ENCODE assay signal across 41 cellular contexts in the genomic region with DNA sequence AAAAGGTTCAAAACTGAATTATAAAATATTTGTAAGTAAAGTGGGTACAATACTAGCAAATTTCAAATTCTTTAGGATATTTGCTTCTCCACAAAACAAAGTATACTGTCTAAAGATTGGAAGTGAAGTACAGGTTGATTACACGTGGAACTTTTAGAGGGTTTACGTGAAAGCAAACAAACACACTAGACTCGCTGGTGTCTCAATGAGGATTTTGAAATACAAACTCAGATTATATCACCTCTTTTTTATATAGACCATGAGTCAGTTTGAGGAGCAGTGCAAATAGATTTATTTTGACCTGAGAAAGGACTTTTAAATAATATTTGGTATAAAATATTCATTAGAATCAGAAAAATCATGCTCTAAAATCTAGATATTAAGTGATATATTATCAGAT.
"Had no signal": no experiment of that assay in that cellular context is flagged by ENCODE, and none has a peak within 500 bp of the region (broad histone marks: within the 10 kb centered on the region; RNA-seq: fewer than 3 reads in every experiment).

No MANE protein-coding gene starts in this region.

- H3K27ac ChIP-seq: adrenal gland, ascending aorta, body of pancreas, brain microvascular endothelial cell, breast epithelium, cardiac muscle cell had no signal

- ATAC-seq: activated naive CD4-positive, alpha-beta T cell treated with anti-CD3 and anti-CD28 coated beads, Interleukin-2, amount 50 U/mL, for 72 hours; activated naive CD8-positive, alpha-beta T cell treated with anti-CD3 and anti-CD28 coated beads, Interleukin-2, amount 50 U/mL, for 24 hours; activated T-cell treated with anti-CD3 and anti-CD28 coated beads, Interleukin-2, amount 50 U/mL, for 4 hours; activated T-cell treated with anti-CD3 and anti-CD28 coated beads, Interleukin-2, amount 50 U/mL, for 72 hours; activated T-helper 17 cell treated with anti-CD3 and anti-CD28 coated beads, Interleukin-2, amount 50 U/mL, for 72 hours; body of pancreas had no signal

- H3K9me3 ChIP-seq: adrenal gland, ascending aorta, body of pancreas, breast epithelium had no signal

- H3K4me1 ChIP-seq: adrenal gland, ascending aorta, body of pancreas, breast epithelium had no signal

- H3K27me3 ChIP-seq: adrenal gland, ascending aorta, body of pancreas, brain microvascular endothelial cell, breast epithelium, cardiac muscle cell had no signal

- H3K4me1 Mint-ChIP-seq: activated naive CD4-positive, alpha-beta T cell treated with anti-CD3 and anti-CD28 coated beads, Interleukin-2, amount 10 ng/mL, durations not matched to agents 7 days and 5 days; activated naive CD4-positive, alpha-beta T cell treated with anti-CD3 and anti-CD28 coated beads, Interleukin-2, amount 50 U/mL, for 24 hours; activated naive CD8-positive, alpha-beta T cell treated with anti-CD3 and anti-CD28 coated beads for 36 hours; activated naive CD8-positive, alpha-beta T cell treated with anti-CD3 and anti-CD28 coated beads, Interleukin-2, amount 10 ng/mL, durations not matched to agents 7 days and 5 days; activated naive CD8-positive, alpha-beta T cell treated with anti-CD3 and anti-CD28 coated beads, Interleukin-2, amount 50 U/mL, for 24 hours; activated T-helper 17 cell treated with anti-CD3 and anti-CD28 coated beads, Interleukin-2, amount 50 U/mL, for 72 hours; central memory CD8-positive, alpha-beta T cell had no signal

- H3K4me3 ChIP-seq: adrenal gland, ascending aorta, body of pancreas, breast epithelium, cardiac muscle cell had no signal

- H3K9me3 Mint-ChIP-seq: activated naive CD4-positive, alpha-beta T cell treated with anti-CD3 and anti-CD28 coated beads for 36 hours; activated naive CD4-positive, alpha-beta T cell treated with anti-CD3 and anti-CD28 coated beads, Interleukin-2, amount 10 ng/mL, durations not matched to agents 7 days and 5 days; activated naive CD4-positive, alpha-beta T cell treated with anti-CD3 and anti-CD28 coated beads, Interleukin-2, amount 50 U/mL, for 24 hours; activated naive CD8-positive, alpha-beta T cell treated with anti-CD3 and anti-CD28 coated beads for 36 hours; activated naive CD8-positive, alpha-beta T cell treated with anti-CD3 and anti-CD28 coated beads, Interleukin-2, amount 10 ng/mL, durations not matched to agents 7 days and 5 days; activated naive CD8-positive, alpha-beta T cell treated with anti-CD3 and anti-CD28 coated beads, Interleukin-2, amount 50 U/mL, for 24 hours; activated T-cell treated with anti-CD3 and anti-CD28 coated beads, Interleukin-2, amount 50 U/mL, for 24 hours; activated T-cell treated with anti-CD3 and anti-CD28 coated beads, Interleukin-2, amount 50 U/mL, for 4 hours; activated T-helper 1 cell treated with anti-CD3 and anti-CD28 coated beads, Interleukin-12 subunit alpha, Interleukin-12 subunit beta, Interleukin-2, Interleukin-4 antibody, amounts not matched to agents 30 ng/mL and 10 ng/mL and 1 ng/mL, durations not matched to agents 14 hours and 24 hours and 36 hours; activated T-helper 17 cell treated with anti-CD3 and anti-CD28 coated beads, Interleukin-2, amount 50 U/mL, for 72 hours; activated T-helper 2 cell treated with anti-CD3 and anti-CD28 coated beads, Interferon-gamma antibody, Interleukin-2, Interleukin-4, amounts not matched to agents 10 μg/mL and 5 μg/mL and 100 μg/mL, durations not matched to agents 14 hours and 24 hours and 36 hours; central memory CD8-positive, alpha-beta T cell had no signal

- FAIRE-seq: astrocyte, bronchial epithelial cell had no signal

- H3K4me3 Mint-ChIP-seq: activated naive CD4-positive, alpha-beta T cell treated with anti-CD3 and anti-CD28 coated beads for 36 hours; activated naive CD4-positive, alpha-beta T cell treated with anti-CD3 and anti-CD28 coated beads, Interleukin-2, amount 10 ng/mL, durations not matched to agents 7 days and 5 days; activated naive CD4-positive, alpha-beta T cell treated with anti-CD3 and anti-CD28 coated beads, Interleukin-2, amount 50 U/mL, for 24 hours; activated naive CD8-positive, alpha-beta T cell; activated naive CD8-positive, alpha-beta T cell treated with anti-CD3 and anti-CD28 coated beads for 36 hours; activated naive CD8-positive, alpha-beta T cell treated with anti-CD3 and anti-CD28 coated beads, Interleukin-2, amount 10 ng/mL, durations not matched to agents 7 days and 5 days; activated naive CD8-positive, alpha-beta T cell treated with anti-CD3 and anti-CD28 coated beads, Interleukin-2, amount 50 U/mL, for 24 hours; activated T-cell treated with anti-CD3 and anti-CD28 coated beads, Interleukin-2, amount 50 U/mL, for 24 hours; activated T-cell treated with anti-CD3 and anti-CD28 coated beads, Interleukin-2, amount 50 U/mL, for 4 hours; activated T-cell treated with anti-CD3 and anti-CD28 coated beads, Interleukin-2, amount 50 U/mL, for 72 hours; activated T-helper 1 cell treated with anti-CD3 and anti-CD28 coated beads, Interleukin-12 subunit alpha, Interleukin-12 subunit beta, Interleukin-2, Interleukin-4 antibody, amounts not matched to agents 30 ng/mL and 10 ng/mL and 1 ng/mL, durations not matched to agents 14 hours and 24 hours and 36 hours; activated T-helper 17 cell treated with anti-CD3 and anti-CD28 coated beads, Interleukin-2, amount 50 U/mL, for 72 hours; brain; central memory CD8-positive, alpha-beta T cell had no signal

- H3K36me3 Mint-ChIP-seq: activated naive CD4-positive, alpha-beta T cell treated with anti-CD3 and anti-CD28 coated beads, Interleukin-2, amount 10 ng/mL, durations not matched to agents 7 days and 5 days; activated naive CD4-positive, alpha-beta T cell treated with anti-CD3 and anti-CD28 coated beads, Interleukin-2, amount 50 U/mL, for 24 hours; activated naive CD4-positive, alpha-beta T cell treated with anti-CD3 and anti-CD28 coated beads, Interleukin-2, amount 50 U/mL, for 72 hours; activated naive CD8-positive, alpha-beta T cell; activated naive CD8-positive, alpha-beta T cell treated with anti-CD3 and anti-CD28 coated beads for 36 hours; activated naive CD8-positive, alpha-beta T cell treated with anti-CD3 and anti-CD28 coated beads, Interleukin-2, amount 10 ng/mL, durations not matched to agents 7 days and 5 days; brain had no signal

- H3K27ac Mint-ChIP-seq: activated naive CD4-positive, alpha-beta T cell treated with anti-CD3 and anti-CD28 coated beads for 36 hours; activated naive CD4-positive, alpha-beta T cell treated with anti-CD3 and anti-CD28 coated beads, Interleukin-2, amount 10 ng/mL, durations not matched to agents 7 days and 5 days; activated naive CD4-positive, alpha-beta T cell treated with anti-CD3 and anti-CD28 coated beads, Interleukin-2, amount 50 U/mL, for 24 hours; activated naive CD4-positive, alpha-beta T cell treated with anti-CD3 and anti-CD28 coated beads, Interleukin-2, amount 50 U/mL, for 72 hours; activated naive CD8-positive, alpha-beta T cell; activated naive CD8-positive, alpha-beta T cell treated with anti-CD3 and anti-CD28 coated beads for 36 hours; activated naive CD8-positive, alpha-beta T cell treated with anti-CD3 and anti-CD28 coated beads, Interleukin-2, amount 10 ng/mL, durations not matched to agents 7 days and 5 days; activated naive CD8-positive, alpha-beta T cell treated with anti-CD3 and anti-CD28 coated beads, Interleukin-2, amount 50 U/mL, for 24 hours; activated T-cell treated with anti-CD3 and anti-CD28 coated beads, Interleukin-2, amount 50 U/mL, for 24 hours; activated T-cell treated with anti-CD3 and anti-CD28 coated beads, Interleukin-2, amount 50 U/mL, for 72 hours; activated T-helper 1 cell treated with anti-CD3 and anti-CD28 coated beads, Interleukin-12 subunit alpha, Interleukin-12 subunit beta, Interleukin-2, Interleukin-4 antibody, amounts not matched to agents 30 ng/mL and 10 ng/mL and 1 ng/mL, durations not matched to agents 14 hours and 24 hours and 36 hours; activated T-helper 17 cell treated with anti-CD3 and anti-CD28 coated beads, Interleukin-2, amount 50 U/mL, for 72 hours; activated T-helper 2 cell treated with anti-CD3 and anti-CD28 coated beads, Interferon-gamma antibody, Interleukin-2, Interleukin-4, amounts not matched to agents 10 μg/mL and 5 μg/mL and 100 μg/mL, durations not matched to agents 14 hours and 24 hours and 36 hours; brain had no signal

- H3K27me3 Mint-ChIP-seq: activated naive CD4-positive, alpha-beta T cell treated with anti-CD3 and anti-CD28 coated beads, Interleukin-2, amount 10 ng/mL, durations not matched to agents 7 days and 5 days; activated naive CD4-positive, alpha-beta T cell treated with anti-CD3 and anti-CD28 coated beads, Interleukin-2, amount 50 U/mL, for 24 hours; activated naive CD8-positive, alpha-beta T cell; activated naive CD8-positive, alpha-beta T cell treated with anti-CD3 and anti-CD28 coated beads for 36 hours; activated naive CD8-positive, alpha-beta T cell treated with anti-CD3 and anti-CD28 coated beads, Interleukin-2, amount 10 ng/mL, durations not matched to agents 7 days and 5 days; activated naive CD8-positive, alpha-beta T cell treated with anti-CD3 and anti-CD28 coated beads, Interleukin-2, amount 50 U/mL, for 24 hours; activated T-cell treated with anti-CD3 and anti-CD28 coated beads, Interleukin-2, amount 50 U/mL, for 24 hours; activated T-helper 17 cell treated with anti-CD3 and anti-CD28 coated beads, Interleukin-2, amount 50 U/mL, for 72 hours; brain; central memory CD8-positive, alpha-beta T cell had no signal

- H3K36me3 ChIP-seq: adrenal gland, ascending aorta, brain microvascular endothelial cell, breast epithelium, cardiac muscle cell had no signal

- DNase-seq: activated effector memory CD4-positive, alpha-beta T cell treated with anti-CD3 and anti-CD28 coated beads, Interleukin-2, amount 50 U/mL, for 16 hours; activated effector memory CD4-positive, alpha-beta T cell treated with Interleukin-2 at 50 U/mL for 16 hours; activated gamma-delta T cell; activated gamma-delta T cell treated with Interleukin-2 at 50 U/mL for 16 hours; activated naive CD4-positive, alpha-beta T cell; activated naive CD4-positive, alpha-beta T cell treated with anti-CD3 and anti-CD28 coated beads for 36 hours; activated naive CD4-positive, alpha-beta T cell treated with anti-CD3 and anti-CD28 coated beads, Interleukin-2, amount 10 ng/mL, durations not matched to agents 7 days and 5 days; activated naive CD4-positive, alpha-beta T cell treated with anti-CD3 and anti-CD28 coated beads, Interleukin-2, amount 50 U/mL, for 16 hours; activated naive CD4-positive, alpha-beta T cell treated with Interleukin-2 at 50 U/mL for 16 hours; activated naive CD8-positive, alpha-beta T cell treated with anti-CD3 and anti-CD28 coated beads for 36 hours; activated naive CD8-positive, alpha-beta T cell treated with anti-CD3 and anti-CD28 coated beads, Interleukin-2, amount 10 ng/mL, durations not matched to agents 7 days and 5 days; activated naive CD8-positive, alpha-beta T cell treated with anti-CD3 and anti-CD28 coated beads, Interleukin-2, amount 50 U/mL, for 24 hours; activated T-cell treated with anti-CD3 and anti-CD28 coated beads for 4 hours; activated T-cell treated with anti-CD3 and anti-CD28 coated beads, Interleukin-2, amount 50 U/mL, for 1 hour; activated T-cell treated with anti-CD3 and anti-CD28 coated beads, Interleukin-2, amount 50 U/mL, for 24 hours; activated T-cell treated with anti-CD3 and anti-CD28 coated beads, Interleukin-2, amount 50 U/mL, for 4 hours; activated T-cell treated with anti-CD3 and anti-CD28 coated beads, Interleukin-2, amount 50 U/mL, for 48 hours; activated T-cell treated with anti-CD3 and anti-CD28 coated beads, Interleukin-2, amount 50 U/mL, for 72 hours; adrenal gland; amniotic stem cell; amygdala; anterior cingulate cortex; aorta; body of pancreas; brain microvascular endothelial cell; caudate nucleus; central memory CD4-positive, alpha-beta T cell; cerebellar nuclear complex had no signal
